In the genomic region with DNA sequence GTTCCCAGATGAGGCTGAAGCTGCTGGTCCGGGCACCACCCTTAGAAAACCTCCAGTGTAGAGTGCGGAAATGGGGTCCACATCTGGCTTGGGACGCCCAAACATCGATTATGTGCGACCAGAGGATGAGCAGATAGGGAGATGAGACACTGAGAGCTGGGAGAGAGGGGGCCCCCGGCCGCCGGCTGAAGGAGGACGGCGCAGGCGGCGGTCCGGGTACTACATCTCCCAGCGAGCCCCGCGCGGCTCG, we compare ENCODE assay signal across 8 cellular contexts. TPM values are rescaled to one million over a fixed set of nuclear protein-coding genes. Genes with fewer than 3 reads are reported as not detected.
DNase-seq lines count a peak whose midpoint lies in the region; ATAC-seq and TF ChIP-seq lines count a peak whose summit lies in the region.

No MANE protein-coding gene starts in this region.

- ATAC-seq in HCT116, result peak; percentile 41; the same call in 1 of the 2 replicates
- peak; percentile 49 for ATAC-seq in left colon
- ATAC-seq in GM19467 (IDR thresholded peaks at IDR 0.05; ENCODE audit: unreplicated experiment), result no peak
- no peak for ATAC-seq in HG02870 (IDR thresholded peaks at IDR 0.05; ENCODE audit: unreplicated experiment)
- no peak for ATAC-seq in GM18498 (IDR thresholded peaks at IDR 0.05; ENCODE audit: unreplicated experiment)

- H3K27ac ChIP-seq in HCT116 (ENCODE audit: low read depth, low read length) (peak overlapping the region; percentile 30; the same call in 1 of the 2 replicates), angular gyrus (ENCODE audit: low read depth, low read length) (peak overlapping the region; percentile 73), testis (peak overlapping the region; percentile 15 to 88)

- peak overlapping the region; percentile 62 for H2AFZ ChIP-seq in HCT116 (ENCODE audit: low read depth, low read length, poor library complexity, severe bottlenecking)

- peak overlapping the region; percentile 91 for H3K4me2 ChIP-seq in HCT116 (ENCODE audit: low read length)

- H3K4me3 ChIP-seq in AG09309 (ENCODE audit: control insufficient read depth, low read depth, low read length) (peak overlapping the region; percentile 73), HCT116 (replicated peaks in 1 of 2; ENCODE audit: low read depth in 1 of 2, low read length in 2 of 2) (peak overlapping the region; percentile 59 to 71), testis (peak overlapping the region; percentile 60 to 81)

- peaks cover 5 to 25% of the 10 kb centered on the region in 2 experiments; a peak in 2 of 4 replicates for H3K4me1 ChIP-seq in HCT116 (ENCODE audit: control insufficient read depth in 1 of 2, insufficient read depth in 2 of 2, low read length in 2 of 2)
- no peaks in the 10 kb centered on the region for H3K4me1 ChIP-seq in testis

- H3K9ac ChIP-seq in HCT116 (ENCODE audit: low read length), result peak overlapping the region; percentile 26; the same call in 1 of the 2 replicates

- BruUV-seq in HCT116 (replicated peaks; lab: Mats Ljungman, UMichigan), result no TSS peak

- TF ChIP-seq CTCF in AG09309 (IDR thresholded peaks at IDR 0.05; ENCODE audit: control insufficient read depth, insufficient read depth, low read depth, low read length, missing control alignments), result no peak
- no peak; a peak in 3 of 6 replicates for TF ChIP-seq CTCF in HCT116 (IDR thresholded peaks at IDR 0.05 in 2 of 3, conservative IDR thresholded peaks at IDR 0.05 in 1 of 3; ENCODE audit: borderline replicate concordance in 1 of 3, insufficient read depth in 1 of 3, low read depth in 2 of 3, low read length in 2 of 3)
- TF ChIP-seq CTCF in testis (IDR thresholded peaks at IDR 0.05), result no peak

- RAD21 ChIA-PET in HCT116 (lab: Charles Lee; ENCODE audit: low non-redundant PET in 1 of 2, low total read pairs in 2 of 2, uncharacterized antibody in 2 of 2, unreplicated experiment in 2 of 2), result interaction anchor here in 1 of 2 experiments (2.3 kb wide), 1 partner anchor 16 kb away, joined by 7 read pairs; no protein-coding TSS in a partner anchor

- H4K20me1 ChIP-seq in HCT116 (ENCODE audit: insufficient read depth), result no peaks in the 10 kb centered on the region

- no peaks in the 10 kb centered on the region for H3K9me3 ChIP-seq in HCT116 (ENCODE audit: control insufficient read depth in 1 of 2, insufficient read depth in 1 of 2, low read depth in 1 of 2, low read length in 2 of 2)
- no peaks in the 10 kb centered on the region for H3K9me3 ChIP-seq in testis

- DNase-seq in AG09309 (ENCODE audit: low read depth) (no peak), HCT116 (ENCODE audit: low read depth, low spot score) (no peak), left colon (no peak), testis (no peak)

- H3K79me2 ChIP-seq in HCT116 (ENCODE audit: insufficient read depth, low read length), result no peaks in the 10 kb centered on the region

- CTCF ChIA-PET in HCT116 (lab: Charles Lee), result interaction anchor here (0.9 to 2.9 kb wide), 5 partner anchors 13 to 107 kb away, joined by 3 to 47 read pairs (median 3); no protein-coding TSS in a partner anchor

- 0 out of 2 replicates have a peak, but pooled peaks cover 5% of the 10 kb centered on the region for H3K27me3 ChIP-seq in HCT116 (ENCODE audit: insufficient read depth, low read length)
- no peaks in the 10 kb centered on the region for H3K27me3 ChIP-seq in testis

- POLR2A ChIA-PET in HCT116 (lab: Charles Lee), result interaction anchor here (0.8 to 1.7 kb wide), 2 partner anchors 13 to 141 kb away, joined by 3 read pairs; no protein-coding TSS in a partner anchor

- intact Hi-C loops in HCT116 (cut with micrococcal nuclease), result loop anchor here (5.0 kb wide), 1 partner anchor 88 kb away; no protein-coding TSS in a partner anchor
- intact Hi-C loops in left colon (cut with DNase I, micrococcal nuclease), result no loop called here
- intact Hi-C loops in testis (cut with DNase I; ENCODE audit: low total_unique reads), result loop anchor here (10.0 kb wide), 1 partner anchor 96 kb away; no protein-coding TSS in a partner anchor

- no peak for TF ChIP-seq RAD21 in HCT116 (IDR thresholded peaks at IDR 0.05; ENCODE audit: low read depth)

- no peaks in the 10 kb centered on the region for H3K9me2 ChIP-seq in HCT116 (ENCODE audit: insufficient read depth)

- WGBS in testis, 2 donors, result 0% methylated on average over 12 to 15 of the region's 18 CpGs

- TF ChIP-seq POLR2A in HCT116 (IDR thresholded peaks at IDR 0.05; ENCODE audit: borderline replicate concordance, extremely low read depth, insufficient read depth, insufficient read length), result peak; percentile 35
- no peak for TF ChIP-seq POLR2A in testis (IDR thresholded peaks at IDR 0.05)

- H3K36me3 ChIP-seq in HCT116 (ENCODE audit: control insufficient read depth in 1 of 2, insufficient read depth in 2 of 2, low read length in 2 of 2) (no peaks in the 10 kb centered on the region), testis (ENCODE audit: low read depth, missing control alignments) (no peaks in the 10 kb centered on the region)

TF ChIP-seq in HCT116, 20 proteins besides CTCF, POLR2A, EP300 and RAD21:
- TF ChIP-seq YY1 (IDR thresholded peaks at IDR 0.05; ENCODE audit: extremely low read depth, insufficient replicate concordance, low read depth, low read length) (peak; percentile 51), ZNF274 (IDR thresholded peaks at IDR 0.05; ENCODE audit: low read depth, low read length) (no peak)

RNA-seq across cellular contexts. Expression of gene SPECC1, which starts 0.2 kb away (rescaled TPM):
- total RNA-seq in HCT116 (2021; ENCODE audit: unreplicated experiment), result 43.5 TPM
- 16.7 and 18.5 TPM in 2 replicates for polyA plus RNA-seq in HCT116 (2012)
- total RNA-seq in left colon, result 100 to 1,000 TPM in 1 of 2 donors, 10 to 100 TPM in 1; 86.5 to 104 TPM
- 100 to 1,000 TPM; 148 to 160 TPM for total RNA-seq in testis
- polyA plus RNA-seq in testis (ENCODE audit: insufficient read depth, low read depth, low replicate concordance), result 78.6 TPM

RNA-seq across cellular contexts. Expression of gene AKAP10, which starts 31.3 kb away (rescaled TPM):
- total RNA-seq in HCT116 (2021; ENCODE audit: unreplicated experiment) (31.6 TPM), left colon (10 to 100 TPM; 26.5 to 30.0 TPM), testis (10 to 100 TPM; 38.4 to 40.0 TPM)
- polyA plus RNA-seq in HCT116 (2012), result 14.6 TPM in 2 replicates
- 36.0 TPM for polyA plus RNA-seq in testis (ENCODE audit: insufficient read depth, low read depth, low replicate concordance)

Comparison
In these comparisons a context has a peak if more than half of its experiments do, and no peak if none do; other contexts are left out.
1. ATAC-seq: peak in HCT116 (single experiment) and left colon (single experiment); none in GM19467 (single experiment), HG02870 (single experiment) and GM18498 (single experiment).
2. intact Hi-C loops: an anchor here in HCT116 (5.0 kb wide) and testis (10.0 kb wide); none called in left colon.
3. Peak in every context shown above with its lines, with median percentiles within 50 percentile points of each other: H3K4me3 ChIP-seq and H3K27ac ChIP-seq.